Comparison of ENCODE assay signal across 19 cellular contexts in genomic region chr11:109772846-109773400, GRCh38.
DNase-seq lines count a peak whose midpoint lies in the region; ATAC-seq and TF ChIP-seq lines count a peak whose summit lies in the region.
"Had no signal": no experiment of that assay in that cellular context is flagged by ENCODE, and none has a peak within 500 bp of the region (broad histone marks: within the 10 kb centered on the region; RNA-seq: fewer than 3 reads in every experiment).

No MANE protein-coding gene starts in this region.

- peak overlapping the region in 1 of 5 experiments; percentile 13 for H3K4me3 Mint-ChIP-seq in brain
- H3K4me3 Mint-ChIP-seq in HFFc6: no peak overlapping the region
- H3K4me3 Mint-ChIP-seq: activated naive CD4-positive, alpha-beta T cell treated with anti-CD3 and anti-CD28 coated beads for 36 hours; CD4-positive, alpha-beta T cell had no signal

- H3K4me3 ChIP-seq in SK-N-SH (ENCODE audit: low read depth in 2 of 2, low read length in 1 of 2): no peak overlapping the region
- no peak overlapping the region for H3K4me3 ChIP-seq in coronary artery
- H3K4me3 ChIP-seq: Peyer's patch, suprapubic skin had no signal

- H3K27me3 Mint-ChIP-seq in brain: no peaks in the 10 kb centered on the region
- no peaks in the 10 kb centered on the region; the same call in 1 of the 2 replicates for H3K27me3 Mint-ChIP-seq in HFFc6 (ENCODE audit: insufficient read depth)
- H3K27me3 Mint-ChIP-seq: CD4-positive, alpha-beta T cell had no signal

- H3K27ac ChIP-seq in SK-N-SH (ENCODE audit: low read depth in 2 of 2, low read length in 1 of 2) (no peak overlapping the region), coronary artery (no peak overlapping the region)
- H3K27ac ChIP-seq: brain microvascular endothelial cell, Peyer's patch, suprapubic skin had no signal

- H3K4me1 Mint-ChIP-seq in brain (peaks cover 27% of the 10 kb centered on the region), HFFc6 (ENCODE audit: low read depth) (no peaks in the 10 kb centered on the region)

- DNase-seq in SK-N-SH: peak; percentile 33
- peak; percentile 91 for DNase-seq in NCI-H345 (lab: John Stamatoyannopoulos, UW)
- no peak for DNase-seq in A172 (ENCODE audit: low spot score)
- DNase-seq in coronary artery (ENCODE audit: low spot score): no peak
- no peak for DNase-seq in HFFc6
- DNase-seq: 8988T; activated CD4-positive, alpha-beta T cell treated with anti-CD3 and anti-CD28 coated beads for 1 hour; activated CD8-positive, alpha-beta memory T cell treated with anti-CD3 and anti-CD28 coated beads, Interleukin-2, amount 50 U/mL, for 4 hours; activated naive CD4-positive, alpha-beta T cell treated with anti-CD3 and anti-CD28 coated beads for 36 hours; brain microvascular endothelial cell; CD4-positive, alpha-beta T cell; effector CD8-positive, alpha-beta T cell; left colon; NCI-H2029 treated with DMSO at 0.1 percent for 48 hours; Peyer's patch had no signal

- H3K4me2 ChIP-seq in SK-N-SH: no peak overlapping the region

- peak in 1 of 2 experiments; percentile 66; a peak in 2 of 4 replicates for TF ChIP-seq EP300 in SK-N-SH (IDR thresholded peaks at IDR 0.05; ENCODE audit: borderline replicate concordance in 1 of 2, low read depth in 1 of 2, low read length in 1 of 2)

- POLR2A ChIA-PET in SK-N-SH (lab: Yijun Ruan, JAX): no interaction called here

- no peak overlapping the region for H3K9ac ChIP-seq in SK-N-SH

- H4K20me1 ChIP-seq in SK-N-SH (ENCODE audit: insufficient read depth): no peaks in the 10 kb centered on the region

- no peak for TF ChIP-seq CTCF in SK-N-SH (IDR thresholded peaks at IDR 0.05)
- no peak for TF ChIP-seq CTCF in brain (conservative IDR thresholded peaks at IDR 0.05)
- TF ChIP-seq CTCF in coronary artery (IDR thresholded peaks at IDR 0.05): no peak
- TF ChIP-seq CTCF in HFFc6 (IDR thresholded peaks at IDR 0.05): no peak

- H3K9me3 ChIP-seq in SK-N-SH: no peaks in the 10 kb centered on the region
- H3K9me3 ChIP-seq: Peyer's patch, suprapubic skin had no signal

- H2AFZ ChIP-seq in SK-N-SH (ENCODE audit: low read depth): no peak overlapping the region

- WGBS in SK-N-SH (ENCODE audit: low lambda C conversion rate): 10% methylated on average over 1 of the region's 1 CpG

- H3K9me3 Mint-ChIP-seq in brain (no peaks in the 10 kb centered on the region), HFFc6 (peaks cover 3% of the 10 kb centered on the region; the same call in 1 of the 2 replicates)
- H3K9me3 Mint-ChIP-seq: activated naive CD4-positive, alpha-beta T cell treated with anti-CD3 and anti-CD28 coated beads for 36 hours; CD4-positive, alpha-beta T cell had no signal

- H3K36me3 ChIP-seq in SK-N-SH (replicated peaks in 1 of 2; ENCODE audit: control insufficient read depth in 1 of 2, insufficient read depth in 2 of 2, low read length in 1 of 2): no peaks in the 10 kb centered on the region
- H3K36me3 ChIP-seq: brain microvascular endothelial cell, Peyer's patch, suprapubic skin had no signal

- peaks cover 0 to 19% of the 10 kb centered on the region in 2 experiments; a peak in 2 of 4 replicates for H3K4me1 ChIP-seq in SK-N-SH (ENCODE audit: control insufficient read depth in 1 of 2, insufficient read depth in 2 of 2, low read depth in 1 of 2, low read length in 1 of 2)
- H3K4me1 ChIP-seq: Peyer's patch, suprapubic skin had no signal

- no peaks in the 10 kb centered on the region for H3F3A ChIP-seq in SK-N-SH (replicated peaks; ENCODE audit: insufficient read depth)

- no peaks in the 10 kb centered on the region for H3K79me2 ChIP-seq in SK-N-SH (ENCODE audit: insufficient read depth)

- no peak for TF ChIP-seq RAD21 in SK-N-SH (IDR thresholded peaks at IDR 0.05; ENCODE audit: low read length)

- no peak; the same call in 2 of the 3 replicates for ATAC-seq in SK-N-SH treated with all-trans-retinoic acid at 6 μM for 48 hours
- ATAC-seq in GM21528 (IDR thresholded peaks at IDR 0.05; ENCODE audit: low FRiP score, unreplicated experiment): no peak
- ATAC-seq: left colon had no signal

- no peaks in the 10 kb centered on the region for H3K9me2 ChIP-seq in SK-N-SH

- no peaks in the 10 kb centered on the region; the same call in 1 of the 2 replicates for H3K27me3 ChIP-seq in SK-N-SH (ENCODE audit: insufficient read depth)
- H3K27me3 ChIP-seq: brain microvascular endothelial cell, Peyer's patch, suprapubic skin had no signal

- CTCF ChIA-PET in SK-N-SH (lab: Yijun Ruan, JAX): interaction anchor here (0.9 to 1.0 kb wide), 2 partner anchors 9 to 19 kb away, joined by 3 to 4 read pairs; no protein-coding TSS in a partner anchor

- H3K36me3 Mint-ChIP-seq in brain (no peaks in the 10 kb centered on the region), HFFc6 (ENCODE audit: low read depth) (no peaks in the 10 kb centered on the region)

- H3K27ac Mint-ChIP-seq in brain: peak overlapping the region in 4 of 5 experiments; percentile 21 to 70 (median 52)
- H3K27ac Mint-ChIP-seq in HFFc6: no peak overlapping the region
- H3K27ac Mint-ChIP-seq: activated naive CD4-positive, alpha-beta T cell treated with anti-CD3 and anti-CD28 coated beads for 36 hours; CD4-positive, alpha-beta T cell had no signal

TF ChIP-seq in SK-N-SH, 30 proteins besides CTCF, POLR2A, EP300 and RAD21:
- TF ChIP-seq MAX (IDR thresholded peaks at IDR 0.05; ENCODE audit: low read depth): no peak
- TF ChIP-seq RCOR1 (IDR thresholded peaks at IDR 0.05; ENCODE audit: low read length): peak; percentile 57; the same call in 1 of the 2 replicates
- peak; percentile 39 for TF ChIP-seq CHD2 (IDR thresholded peaks at IDR 0.05; ENCODE audit: low read length, partially characterized antibody)
- peak; percentile 82 for TF ChIP-seq MXI1 (IDR thresholded peaks at IDR 0.05; ENCODE audit: low read depth, low read length)
- no peak for TF ChIP-seq GATA2 (CRISPR knock-in tag; IDR thresholded peaks at IDR 0.05)
- TF ChIP-seq PBX3 (IDR thresholded peaks at IDR 0.05): no peak

TF ChIP-seq in SK-N-SH treated with all-trans-retinoic acid at 6 μM for 48 hours, 23 proteins besides CTCF, POLR2A, EP300 and RAD21 (continues in another document):
- no peak; the same call in 1 of the 2 replicates for TF ChIP-seq TCF4 (CRISPR knock-in tag; IDR thresholded peaks at IDR 0.05; ENCODE audit: borderline replicate concordance)
- no peak for TF ChIP-seq OSR1 (CRISPR knock-in tag; IDR thresholded peaks at IDR 0.05)
- no peak for TF ChIP-seq CSRNP3 (CRISPR knock-in tag; IDR thresholded peaks at IDR 0.05)
- TF ChIP-seq GLIS3 (CRISPR knock-in tag; IDR thresholded peaks at IDR 0.05): no peak
- TF ChIP-seq ZC3H10 (CRISPR knock-in tag; IDR thresholded peaks at IDR 0.05): no peak
- no peak for TF ChIP-seq TOX (CRISPR knock-in tag; IDR thresholded peaks at IDR 0.05; ENCODE audit: borderline replicate concordance)
- no peak for TF ChIP-seq PATZ1 (CRISPR knock-in tag; IDR thresholded peaks at IDR 0.05; ENCODE audit: borderline replicate concordance)
- TF ChIP-seq CREB5 (CRISPR knock-in tag; IDR thresholded peaks at IDR 0.05; ENCODE audit: low read depth): no peak
- TF ChIP-seq ESRRG (CRISPR knock-in tag; IDR thresholded peaks at IDR 0.05): no peak
- TF ChIP-seq ZNF70 (CRISPR knock-in tag; IDR thresholded peaks at IDR 0.05): no peak
- TF ChIP-seq SNAI2 (CRISPR knock-in tag; IDR thresholded peaks at IDR 0.05): no peak

Comparison
In these comparisons a context has a peak if more than half of its experiments do, and no peak if none do; other contexts are left out.
1. DNase-seq: peak in SK-N-SH (single experiment) and NCI-H345 (single experiment); none in A172 (single experiment), coronary artery (single experiment) and HFFc6 (single experiment).